In the genomic region with DNA sequence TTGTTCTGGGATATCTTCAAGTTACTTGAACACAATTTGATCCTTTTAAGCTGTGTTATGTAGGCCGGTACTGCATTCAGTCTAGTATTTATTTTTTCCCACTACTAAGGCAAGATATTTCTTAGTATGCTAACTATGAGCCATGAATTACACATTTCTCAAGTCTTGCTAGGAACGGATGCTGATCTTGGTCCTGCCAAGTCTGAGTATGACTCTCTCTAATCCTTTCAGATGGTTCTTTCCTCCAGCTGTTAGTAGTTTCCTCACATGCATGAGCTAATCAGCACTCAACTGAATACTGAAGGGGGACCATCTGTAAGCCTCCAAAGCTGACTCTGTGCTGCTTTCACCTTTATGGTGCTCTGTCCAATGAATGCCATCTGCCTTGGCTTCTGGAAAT, we compare ENCODE assay signal across 15 cellular contexts.
DNase-seq lines count a peak whose midpoint lies in the region; ATAC-seq and TF ChIP-seq lines count a peak whose summit lies in the region.
"Had no signal": no experiment of that assay in that cellular context is flagged by ENCODE, and none has a peak within 500 bp of the region (broad histone marks: within the 10 kb centered on the region; RNA-seq: fewer than 3 reads in every experiment).

No MANE protein-coding gene starts in this region.

- no peak overlapping the region for H2AFZ ChIP-seq in mammary epithelial cell (ENCODE audit: low read depth, low read length)

- dilution Hi-C loops in mammary epithelial cell (cut with HindIII; ENCODE audit: low sequenced_read_pairs) = no loop called here

- BruUV-seq in MCF 10A (replicated peaks; lab: Mats Ljungman, UMichigan) (no TSS peak), mammary epithelial cell (replicated peaks; lab: Mats Ljungman, UMichigan) (no TSS peak)

- H3K9me3 Mint-ChIP-seq in MCF 10A (ENCODE audit: unreplicated experiment) = no peaks in the 10 kb centered on the region
- H3K9me3 Mint-ChIP-seq: activated T-cell treated with anti-CD3 and anti-CD28 coated beads, Interleukin-2, amount 50 U/mL, for 72 hours; IgD-negative memory B cell had no signal

- no peak overlapping the region for H3K27ac Mint-ChIP-seq in MCF 10A (ENCODE audit: low read depth, unreplicated experiment)
- H3K27ac Mint-ChIP-seq: activated T-cell treated with anti-CD3 and anti-CD28 coated beads, Interleukin-2, amount 50 U/mL, for 72 hours; IgD-negative memory B cell had no signal

- DNase-seq in MCF 10A (ENCODE audit: unreplicated experiment) = peak; percentile 29
- DNase-seq in mammary epithelial cell = no peak
- peak; percentile 41 for DNase-seq in astrocyte of the hippocampus (ENCODE audit: low read depth, low spot score)
- DNase-seq in right cardiac atrium = no peak
- DNase-seq in aorta = no peak
- DNase-seq in T-helper 9 cell = no peak
- DNase-seq in T-helper 1 cell = no peak
- DNase-seq: activated CD4-positive, CD25-positive, alpha-beta regulatory T cell; activated T-cell treated with anti-CD3 and anti-CD28 coated beads, Interleukin-2, amount 50 U/mL, for 72 hours; DMS79 treated with DMSO at 0.1 percent for 48 hours; right lobe of liver had no signal

- POLR2A ChIA-PET in MCF 10A (lab: Yijun Ruan, JAX) = no interaction called here

- H3K4me3 ChIP-seq in mammary epithelial cell (replicated peaks in 1 of 3; ENCODE audit: insufficient read depth in 1 of 3, low read depth in 2 of 3, low read length in 3 of 3) (no peak overlapping the region), right cardiac atrium (ENCODE audit: low read length) (no peak overlapping the region), aorta (ENCODE audit: low read length in 2 of 2) (no peak overlapping the region)
- H3K4me3 ChIP-seq: right lobe of liver, SJCRH30 had no signal

- H3K79me2 ChIP-seq in mammary epithelial cell (ENCODE audit: insufficient read depth, low read length) = no peaks in the 10 kb centered on the region

- no peaks in the 10 kb centered on the region for H3K36me3 Mint-ChIP-seq in MCF 10A (ENCODE audit: insufficient read depth, unreplicated experiment)
- H3K36me3 Mint-ChIP-seq: IgD-negative memory B cell had no signal

- ATAC-seq in right cardiac atrium (peak; percentile 69 to 84), aorta (ENCODE audit: low FRiP score) (peak; percentile 78), HG03565 (IDR thresholded peaks at IDR 0.05; ENCODE audit: unreplicated experiment) (no peak)
- ATAC-seq: activated T-cell treated with anti-CD3 and anti-CD28 coated beads, Interleukin-2, amount 50 U/mL, for 72 hours; right lobe of liver had no signal

- H3K27me3 Mint-ChIP-seq in MCF 10A (ENCODE audit: insufficient read depth, unreplicated experiment) = no peaks in the 10 kb centered on the region
- H3K27me3 Mint-ChIP-seq: IgD-negative memory B cell had no signal

- in situ Hi-C loops in mammary epithelial cell (cut with MboI; ENCODE audit: low sequenced_read_pairs in 2 of 2) = no loop called here

- H3K27ac ChIP-seq in mammary epithelial cell (ENCODE audit: insufficient read depth, low read depth, low read length) (no peak overlapping the region), right cardiac atrium (ENCODE audit: low read length) (no peak overlapping the region), aorta (ENCODE audit: low read depth in 1 of 2, low read length in 2 of 2) (no peak overlapping the region)
- H3K27ac ChIP-seq: 22Rv1, right lobe of liver, SJCRH30 had no signal

- no peak overlapping the region for H3K4me3 Mint-ChIP-seq in MCF 10A (ENCODE audit: unreplicated experiment)
- H3K4me3 Mint-ChIP-seq: activated T-cell treated with anti-CD3 and anti-CD28 coated beads, Interleukin-2, amount 50 U/mL, for 72 hours; IgD-negative memory B cell had no signal

- TF ChIP-seq CTCF in MCF 10A (IDR thresholded peaks at IDR 0.05; ENCODE audit: unreplicated experiment) (no peak), mammary epithelial cell (conservative IDR thresholded peaks at IDR 0.05 in 1 of 2, IDR thresholded peaks at IDR 0.05 in 1 of 2; ENCODE audit: extremely low read depth in 1 of 2, insufficient read depth in 1 of 2, low read depth in 1 of 2, low read length in 2 of 2) (no peak)

- no peak overlapping the region for H3K9ac ChIP-seq in mammary epithelial cell (ENCODE audit: insufficient read depth, low read length)

- H3K4me1 ChIP-seq in mammary epithelial cell (ENCODE audit: insufficient read depth, low read length) (no peaks in the 10 kb centered on the region), right cardiac atrium (ENCODE audit: control insufficient read depth, insufficient read depth, low read length) (no peaks in the 10 kb centered on the region), aorta (ENCODE audit: control insufficient read depth in 1 of 2, insufficient read depth in 2 of 2, low read length in 2 of 2) (peaks cover 2% of the 10 kb centered on the region in 2 donors)
- H3K4me1 ChIP-seq: right lobe of liver, SJCRH30 had no signal

- H3K36me3 ChIP-seq in mammary epithelial cell (ENCODE audit: insufficient read depth, low read length) (no peaks in the 10 kb centered on the region), aorta (ENCODE audit: control insufficient read depth in 1 of 2, insufficient read depth in 2 of 2, low read length in 1 of 2) (no peaks in the 10 kb centered on the region)
- H3K36me3 ChIP-seq: right lobe of liver, SJCRH30 had no signal

- H3K4me2 ChIP-seq in mammary epithelial cell (ENCODE audit: insufficient read depth, low read depth, low read length) = no peak overlapping the region

- CTCF ChIA-PET in MCF 10A (lab: Yijun Ruan, JAX) = interaction anchor here (1.5 kb wide), 1 partner anchor 10 kb away, joined by 5 read pairs; no protein-coding TSS in a partner anchor
- CTCF ChIA-PET in mammary epithelial cell (lab: Charles Lee; ENCODE audit: low non-redundant PET) = no interaction called here

- no peaks in the 10 kb centered on the region for H4K20me1 ChIP-seq in mammary epithelial cell (ENCODE audit: insufficient read depth, low read length)

- H3K27me3 ChIP-seq in mammary epithelial cell (ENCODE audit: insufficient read depth, low read length) = no peaks in the 10 kb centered on the region
- H3K27me3 ChIP-seq in right cardiac atrium (ENCODE audit: control insufficient read depth, insufficient read depth) = no peaks in the 10 kb centered on the region
- no peaks in the 10 kb centered on the region for H3K27me3 ChIP-seq in aorta (ENCODE audit: control insufficient read depth in 1 of 2, insufficient read depth in 2 of 2, low read length in 1 of 2)
- H3K27me3 ChIP-seq: right lobe of liver, SJCRH30 had no signal

- H3K4me1 Mint-ChIP-seq in MCF 10A (ENCODE audit: insufficient read depth, unreplicated experiment) = peaks cover 6% of the 10 kb centered on the region
- H3K4me1 Mint-ChIP-seq: IgD-negative memory B cell had no signal

- intact Hi-C loops in MCF 10A (cut with micrococcal nuclease) (no loop called here), mammary epithelial cell (cut with micrococcal nuclease) (no loop called here), right cardiac atrium (cut with DNase I) (no loop called here), aorta (cut with DNase I) (no loop called here)

- H3K9me3 ChIP-seq in mammary epithelial cell (replicated peaks; ENCODE audit: insufficient read depth, low read length) (no peaks in the 10 kb centered on the region), right cardiac atrium (ENCODE audit: control insufficient read depth, low read length) (no peaks in the 10 kb centered on the region), aorta (ENCODE audit: control insufficient read depth, low read length) (no peaks in the 10 kb centered on the region)
- H3K9me3 ChIP-seq: right lobe of liver, SJCRH30 had no signal

- WGBS in mammary epithelial cell (ENCODE audit: low coverage, missing lambda C conversion rate) = 94% methylated on average over 2 of the region's 2 CpGs
- 42% methylated on average over 2 of the region's 2 CpGs for WGBS in right cardiac atrium
- 2 to 5% methylated on average over 2 of the region's 2 CpGs for WGBS in aorta, 2 donors

Comparison
In these comparisons a context has a peak if more than half of its experiments do, and no peak if none do; other contexts are left out.
1. DNase-seq: peak in MCF 10A (single experiment) and astrocyte of the hippocampus (single experiment); none in mammary epithelial cell (single experiment), right cardiac atrium (0 of 3), aorta (0 of 2), T-helper 9 cell (single experiment) and T-helper 1 cell (0 of 5).